ENCODE assay signal across 8 cellular contexts in genomic region chr4:10115271-10115656, GRCh38. TPM values are rescaled to one million over a fixed set of nuclear protein-coding genes. Genes with fewer than 3 reads are reported as not detected.
DNase-seq lines count a peak whose midpoint lies in the region; ATAC-seq, FAIRE-seq and TF ChIP-seq lines count a peak whose summit lies in the region.

No MANE protein-coding gene starts in this region.

- intact Hi-C loops in HepG2 (cut with micrococcal nuclease; ENCODE audit: unreplicated experiment), result no loop called here

- peak overlapping the region; percentile 94 for H3K4me3 Mint-ChIP-seq in type B pancreatic cell

- peaks cover 39% of the 10 kb centered on the region for H3K4me1 Mint-ChIP-seq in type B pancreatic cell (ENCODE audit: unreplicated experiment)

- WGBS in HepG2 (ENCODE audit: low lambda C conversion rate), result 8% methylated on average over 5 of the region's 8 CpGs

- POLR2A ChIA-PET in HepG2 (lab: Yijun Ruan, JAX), result interaction anchor here (0.7 to 4.5 kb wide), 5 partner anchors 10 to 95 kb away, joined by 3 to 29 read pairs (median 4); partner anchors contain the start of gene SLC2A9

- peaks cover 89% of the 10 kb centered on the region for H3K4me1 ChIP-seq in HepG2 (ENCODE audit: insufficient read depth, low read length)

- ATAC-seq in HepG2 (peak; percentile 81), HG02840 (IDR thresholded peaks at IDR 0.05; ENCODE audit: low FRiP score, unreplicated experiment) (no peak)

- peak overlapping the region; percentile 92 for H3K4me2 ChIP-seq in HepG2 (ENCODE audit: low read depth, low read length)

- peak overlapping the region; percentile 71 for H3K27ac ChIP-seq in HepG2 (ENCODE audit: extremely low read length, insufficient read depth, low read length)

- peaks cover 26% of the 10 kb centered on the region for H3K36me3 Mint-ChIP-seq in type B pancreatic cell

- H3K4me3 ChIP-seq in Jurkat, Clone E6-1 (ENCODE audit: low read length), result peak overlapping the region; percentile 83
- H3K4me3 ChIP-seq in astrocyte of the cerebellum (ENCODE audit: low read depth, low read length) (peak overlapping the region; percentile 77), HepG2 (replicated peaks in 1 of 3; ENCODE audit: insufficient read depth in 1 of 3, low read depth in 2 of 3, low read length in 3 of 3) (peak overlapping the region; percentile 74 to 93 (median 88))

- no peaks in the 10 kb centered on the region for H3K27me3 Mint-ChIP-seq in type B pancreatic cell

- DNase-seq in ACHN (peak; percentile 13), astrocyte of the cerebellum (ENCODE audit: low read depth) (no peak), HepG2 (ENCODE audit: low spot score) (peak; percentile 82), type B pancreatic cell (ENCODE audit: extremely low spot score, unreplicated experiment) (no peak), GF-D8 (lab: John Stamatoyannopoulos, UW) (no peak)
- no peak for DNase-seq in Jurkat, Clone E6-1 (ENCODE audit: low read depth, low spot score)
- no peak for DNase-seq in activated CD4-positive, CD25-positive, alpha-beta regulatory T cell treated with anti-CD3 and anti-CD28 coated beads, Interleukin-2, amount 50 U/mL, for 72 hours

- H3K9me3 ChIP-seq in HepG2 (ENCODE audit: low read length), result no peaks in the 10 kb centered on the region

- TF ChIP-seq RAD21 in HepG2 (CRISPR knock-in tag; IDR thresholded peaks at IDR 0.05), result peak; percentile 50; the same call in 1 of the 2 replicates

- no peaks in the 10 kb centered on the region for H3K27me3 ChIP-seq in HepG2 (ENCODE audit: control insufficient read depth in 1 of 2, insufficient read depth in 2 of 2, low read length in 2 of 2)

- peak overlapping the region; percentile 86 for H3K9ac ChIP-seq in HepG2 (ENCODE audit: insufficient read depth, low read depth, low read length)

- TF ChIP-seq EP300 in HepG2 (IDR thresholded peaks at IDR 0.05; ENCODE audit: low read depth in 2 of 2, low read length in 2 of 2) (no peak), HepG2 (CRISPR knock-in tag; IDR thresholded peaks at IDR 0.05; ENCODE audit: borderline replicate concordance) (no peak; the same call in 1 of the 2 replicates)

- in situ Hi-C loops in ACHN (cut with HindIII; ENCODE audit: low pct_ligation_motif_present, low pct_unique_long_range_greater_than_20kb, low sequenced_read_pairs), result no loop called here
- in situ Hi-C loops in astrocyte of the cerebellum (cut with HindIII; ENCODE audit: low sequenced_read_pairs), result no loop called here
- in situ Hi-C loops in HepG2 (cut with HindIII; ENCODE audit: extremely low pct_ligation_motif_present, low pct_unique_long_range_greater_than_20kb), result no loop called here

- H3K9me3 Mint-ChIP-seq in type B pancreatic cell, result no peaks in the 10 kb centered on the region

- peak; percentile 60 for FAIRE-seq in HepG2 (lab: Jason Lieb, UNC)

- no peak overlapping the region for H2AFZ ChIP-seq in HepG2 (ENCODE audit: low read length)

- TF ChIP-seq CTCF in astrocyte of the cerebellum (IDR thresholded peaks at IDR 0.05; ENCODE audit: low read depth, low read length, missing control alignments) (no peak), HepG2 (CRISPR knock-in tag; IDR thresholded peaks at IDR 0.05) (no peak), type B pancreatic cell (conservative IDR thresholded peaks at IDR 0.05) (no peak)

- CTCF ChIA-PET in HepG2 (lab: Yijun Ruan, JAX; ENCODE audit: low intra/inter-chr PET ratio, low total read pairs), result no interaction called here

- peaks cover 63% of the 10 kb centered on the region for H3K79me2 ChIP-seq in HepG2 (ENCODE audit: insufficient read depth, low read length)

- BruUV-seq in HepG2 (replicated peaks; lab: Mats Ljungman, UMichigan), result TSS peak; percentile 55

- H3K27ac Mint-ChIP-seq in type B pancreatic cell, result peak overlapping the region; percentile 95

- peaks cover 22 to 49% of the 10 kb centered on the region in 2 experiments for H3K36me3 ChIP-seq in HepG2 (replicated peaks in 1 of 2; ENCODE audit: control insufficient read depth in 1 of 2, insufficient read depth in 2 of 2, low read length in 2 of 2)

- peaks cover 15% of the 10 kb centered on the region; the same call in 1 of the 2 replicates for H4K20me1 ChIP-seq in HepG2 (ENCODE audit: insufficient read depth, low read length)

- 0 out of 4 replicates have a peak, but pooled peaks of 1 of the 2 experiments have one; percentile 58 for TF ChIP-seq POLR2A in HepG2 (IDR thresholded peaks at IDR 0.05; ENCODE audit: insufficient read depth in 1 of 2, low read depth in 2 of 2, low read length in 2 of 2)

TF ChIP-seq in HepG2, 621 proteins besides CTCF, POLR2A, EP300 and RAD21 (continues in another document):
- TF ChIP-seq ZMYM2 (CRISPR knock-in tag; IDR thresholded peaks at IDR 0.05), result no peak
- TF ChIP-seq HNF4A (CRISPR knock-in tag; IDR thresholded peaks at IDR 0.05), result peak; percentile 88
- 0 out of 2 replicates have a peak, but pooled peaks have one; percentile 40 for TF ChIP-seq IKZF5 (CRISPR knock-in tag; IDR thresholded peaks at IDR 0.05)
- TF ChIP-seq, protein P1, sequence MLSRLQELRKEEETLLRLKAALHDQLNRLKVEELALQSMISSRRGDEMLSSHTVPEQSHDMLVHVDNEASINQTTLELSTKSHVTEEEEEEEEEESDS (CRISPR knock-in tag; IDR thresholded peaks at IDR 0.05; ENCODE audit: borderline replicate concordance), result no peak
- TF ChIP-seq ATF7 (IDR thresholded peaks at IDR 0.05), result no peak
- 0 out of 2 replicates have a peak, but pooled peaks have one; percentile 20 for TF ChIP-seq ATF7 (CRISPR knock-in tag; IDR thresholded peaks at IDR 0.05)
- TF ChIP-seq TGIF2 (CRISPR knock-in tag; IDR thresholded peaks at IDR 0.05), result peak; percentile 43
- 0 out of 2 replicates have a peak, but pooled peaks have one; percentile 26 for TF ChIP-seq ZNF614 (CRISPR knock-in tag; IDR thresholded peaks at IDR 0.05; ENCODE audit: borderline replicate concordance)
- TF ChIP-seq PITX1 (CRISPR knock-in tag; IDR thresholded peaks at IDR 0.05), result peak; percentile 19; the same call in 1 of the 2 replicates
- TF ChIP-seq MYC (CRISPR knock-in tag; IDR thresholded peaks at IDR 0.05; ENCODE audit: borderline replicate concordance), result peak; percentile 17; the same call in 1 of the 2 replicates
- no peak for TF ChIP-seq GTF3A (CRISPR knock-in tag; conservative IDR thresholded peaks at IDR 0.05)

RNA-seq across cellular contexts. Expression of gene WDR1, which starts 1.3 kb away (rescaled TPM):
- polyA plus RNA-seq in Jurkat, Clone E6-1 (2012; ENCODE audit: insufficient read depth, insufficient read length), result 488 TPM
- total RNA-seq in HepG2 (2016; rRNA removed; fragmentation: Illumina TruSeq; extraction: Trizol), result 106 and 120 TPM in 2 replicates
- total RNA-seq in HepG2 (2016; cell fraction: cytosol; rRNA removed; fragmentation: Illumina TruSeq; extraction: Trizol; ENCODE audit: low read depth), result 50.7 and 51.7 TPM in 2 replicates
- 98.1 and 109 TPM in 2 replicates for total RNA-seq in HepG2 (2016; cell fraction: insoluble cytoplasmic fraction; rRNA removed; fragmentation: Illumina TruSeq; extraction: Trizol)
- 54.9 and 56.0 TPM in 2 replicates for total RNA-seq in HepG2 (2016; cell fraction: membrane; rRNA removed; fragmentation: Illumina TruSeq; extraction: Trizol)
- 57.3 and 65.4 TPM in 2 replicates for total RNA-seq in HepG2 (2016; cell fraction: nucleus; rRNA removed; fragmentation: Illumina TruSeq; extraction: Trizol)
- 198 and 199 TPM in 2 replicates for polyA plus RNA-seq in HepG2 (2011; rRNA removed)
- polyA plus RNA-seq in HepG2 (2011; cell fraction: cytosol; rRNA removed), result 187 and 226 TPM in 2 replicates
- 166 and 177 TPM in 2 replicates for polyA plus RNA-seq in HepG2 (2011; cell fraction: nucleus; rRNA removed)
- 117 and 122 TPM in 2 replicates for polyA plus RNA-seq in HepG2 (2012)
- polyA plus RNA-seq in HepG2 (2016; cell fraction: cytosol; fragmentation: Illumina TruSeq; extraction: Trizol; ENCODE audit: low read depth), result 33.9 and 35.4 TPM in 2 replicates
- 136 and 179 TPM in 2 replicates for polyA plus RNA-seq in HepG2 (2016; cell fraction: insoluble cytoplasmic fraction; fragmentation: Illumina TruSeq; extraction: Trizol; ENCODE audit: low read depth)
- polyA plus RNA-seq in HepG2 (2016; cell fraction: membrane; fragmentation: Illumina TruSeq; extraction: Trizol; ENCODE audit: low read depth), result 47.7 and 51.7 TPM in 2 replicates
- 118 and 124 TPM in 2 replicates for polyA plus RNA-seq in HepG2 (2016; cell fraction: nucleus; fragmentation: Illumina TruSeq; extraction: Trizol; ENCODE audit: insufficient read depth, low read depth)
- polyA minus RNA-seq in HepG2 (2011; rRNA and poly(A)+ RNA removed; ENCODE audit: low replicate concordance), result 149 and 296 TPM in 2 replicates
- polyA minus RNA-seq in HepG2 (2011; cell fraction: cytosol; rRNA and poly(A)+ RNA removed), result 111 and 136 TPM in 2 replicates
- 82.2 and 96.2 TPM in 2 replicates for polyA minus RNA-seq in HepG2 (2011; cell fraction: nucleus; rRNA and poly(A)+ RNA removed)
- 227 and 313 TPM in 2 replicates for total RNA-seq in type B pancreatic cell (ENCODE audit: low replicate concordance)

Comparison
In these comparisons a context has a peak if more than half of its experiments do, and no peak if none do; other contexts are left out.
1. DNase-seq: peak in ACHN (single experiment) and HepG2 (single experiment); none in Jurkat, Clone E6-1 (single experiment), astrocyte of the cerebellum (single experiment), type B pancreatic cell (single experiment), GF-D8 (single experiment) and activated CD4-positive, CD25-positive, alpha-beta regulatory T cell treated with anti-CD3 and anti-CD28 coated beads, Interleukin-2, amount 50 U/mL, for 72 hours (single experiment).
2. Peak in every context shown above with its lines, with median percentiles within 50 percentile points of each other: H3K4me3 ChIP-seq.